Comparison of ENCODE assay signal across 13 cellular contexts in genomic region chr4:110619401-110620247, GRCh38. TPM values are rescaled to one million over a fixed set of nuclear protein-coding genes. Genes with fewer than 3 reads are reported as not detected.
A peak's percentile ranks its signal among the peaks of the same experiment; 100 is the strongest.
DNase-seq lines count a peak whose midpoint lies in the region; ATAC-seq, FAIRE-seq and TF ChIP-seq lines count a peak whose summit lies in the region.
"Had no signal": no experiment of that assay in that cellular context is flagged by ENCODE, and none has a peak within 500 bp of the region (broad histone marks: within the 10 kb centered on the region; RNA-seq: fewer than 3 reads in every experiment).

No MANE protein-coding gene starts in this region.

- H3K9me3 ChIP-seq in GM12878 (replicated peaks; ENCODE audit: control insufficient read depth, insufficient read depth, low read length) = peaks cover 7% of the 10 kb centered on the region; the same call in 2 of the 3 replicates
- H3K9me3 ChIP-seq in small intestine (ENCODE audit: control insufficient read depth, low read depth) = no peaks in the 10 kb centered on the region
- H3K9me3 ChIP-seq in right lobe of liver = no peaks in the 10 kb centered on the region

- TF ChIP-seq EP300 in GM12878 (IDR thresholded peaks at IDR 0.05; ENCODE audit: borderline replicate concordance in 1 of 2, control insufficient read depth in 1 of 2, low read depth in 2 of 2, low read length in 2 of 2) = no peak

- H3K9ac ChIP-seq in GM12878 (ENCODE audit: control insufficient read depth, insufficient read depth, low read length) = no peak overlapping the region

- FAIRE-seq in GM12878 (lab: Jason Lieb, UNC) (no peak), small intestine (lab: Jason Lieb, UNC) (no peak)
- FAIRE-seq: colon had no signal

- H3K4me2 ChIP-seq in GM12878 (ENCODE audit: control insufficient read depth, insufficient read depth) = no peak overlapping the region

- no peaks in the 10 kb centered on the region for H3K79me2 ChIP-seq in GM12878 (ENCODE audit: control insufficient read depth, insufficient read depth, low read length)

- peak; percentile 10 for DNase-seq in activated naive CD4-positive, alpha-beta T cell treated with anti-CD3 and anti-CD28 coated beads, Interleukin-2, amount 50 U/mL, for 16 hours
- DNase-seq in activated naive CD4-positive, alpha-beta T cell treated with anti-CD3 and anti-CD28 coated beads for 36 hours = no peak
- DNase-seq in GM12878 (ENCODE audit: low read depth, low spot score) (no peak), islet precursor cell (peak; percentile 77), small intestine (peak; percentile 65), right lobe of liver (no peak), NCI-H510A treated with DMSO at 0.1 percent for 48 hours (lab: John Stamatoyannopoulos, UW) (no peak), NCI-H2171 (lab: John Stamatoyannopoulos, UW) (no peak)
- DNase-seq: activated effector memory CD4-positive, alpha-beta T cell treated with anti-CD3 and anti-CD28 coated beads, Interleukin-2, amount 50 U/mL, for 16 hours; midbrain; NCI-H510A; spleen had no signal

- peaks cover 5% of the 10 kb centered on the region for H3K9me3 Mint-ChIP-seq in activated naive CD4-positive, alpha-beta T cell treated with anti-CD3 and anti-CD28 coated beads for 36 hours

- no peaks in the 10 kb centered on the region for H4K20me1 ChIP-seq in GM12878 (ENCODE audit: control insufficient read depth, insufficient read depth)

- no peak overlapping the region for H3K27ac Mint-ChIP-seq in activated naive CD4-positive, alpha-beta T cell treated with anti-CD3 and anti-CD28 coated beads for 36 hours

- in situ Hi-C loops in GM12878 (cut with MboI) = no loop called here

- H3K27ac ChIP-seq in GM12878 (ENCODE audit: control insufficient read depth, insufficient read depth) (no peak overlapping the region), small intestine (ENCODE audit: low read depth in 1 of 2, low read length in 1 of 2) (peak overlapping the region; percentile 71 to 77), right lobe of liver (no peak overlapping the region)
- H3K27ac ChIP-seq: spleen had no signal

- H3K36me3 Mint-ChIP-seq in activated naive CD4-positive, alpha-beta T cell treated with anti-CD3 and anti-CD28 coated beads for 36 hours (ENCODE audit: low read depth) = peaks cover 9% of the 10 kb centered on the region

- H3K27me3 ChIP-seq in GM12878 (replicated peaks in 1 of 2; ENCODE audit: control insufficient read depth in 2 of 2, insufficient read depth in 2 of 2, low read length in 1 of 2) = peaks cover 25 to 29% of the 10 kb centered on the region in 2 experiments
- peaks cover 0 to 43% of the 10 kb centered on the region in 2 donors for H3K27me3 ChIP-seq in small intestine (ENCODE audit: control insufficient read depth in 2 of 2, insufficient read depth in 2 of 2, low read length in 2 of 2)
- H3K27me3 ChIP-seq in right lobe of liver = peaks cover 13 to 83% of the 10 kb centered on the region in 2 donors

- WGBS in GM12878 (ENCODE audit: insufficient coverage, insufficient replicate concordance, low lambda C conversion rate, missing lambda C conversion rate) = 50% methylated on average over 37 of the region's 41 CpGs
- 9 to 25% (median 15%) methylated on average over 41 of the region's 41 CpGs for WGBS in small intestine, 3 donors
- WGBS in right lobe of liver (ENCODE audit: insufficient coverage, low coverage, low lambda C conversion rate, missing lambda C conversion rate) = 9% methylated on average over 23 of the region's 41 CpGs

- TF ChIP-seq CTCF in GM12878 (IDR thresholded peaks at IDR 0.05 in 2 of 3, conservative IDR thresholded peaks at IDR 0.05 in 1 of 3; ENCODE audit: control insufficient read depth in 2 of 3, extremely low read depth in 1 of 3, insufficient read depth in 1 of 3, low read depth in 3 of 3, low read length in 3 of 3) (no peak), right lobe of liver (IDR thresholded peaks at IDR 0.05) (no peak)

- H3K4me3 Mint-ChIP-seq in activated naive CD4-positive, alpha-beta T cell treated with anti-CD3 and anti-CD28 coated beads for 36 hours = no peak overlapping the region

- BruUV-seq in GM12878 (replicated peaks; lab: Mats Ljungman, UMichigan) = no TSS peak

- ATAC-seq in GM12878 = no peak
- ATAC-seq in right lobe of liver = no peak

- POLR2A ChIA-PET in GM12878 (lab: Charles Lee) = no interaction called here

- intact Hi-C loops in activated naive CD4-positive, alpha-beta T cell treated with anti-CD3 and anti-CD28 coated beads for 36 hours (cut with micrococcal nuclease) = loop anchor here (1.0 to 5.0 kb wide), 2 partner anchors 12 to 1893 kb away; no protein-coding TSS in a partner anchor
- intact Hi-C loops in GM12878 (cut with micrococcal nuclease; ENCODE audit: unreplicated experiment) (no loop called here), right lobe of liver (cut with DNase I) (no loop called here)

- H3K27me3 Mint-ChIP-seq in activated naive CD4-positive, alpha-beta T cell treated with anti-CD3 and anti-CD28 coated beads for 36 hours (ENCODE audit: low read depth) = peaks cover 87% of the 10 kb centered on the region

- RAD21 ChIA-PET in GM12878 (lab: Charles Lee; ENCODE audit: unreplicated experiment) = no interaction called here

- H3K36me3 ChIP-seq in GM12878 (ENCODE audit: control insufficient read depth in 2 of 2, insufficient read depth in 2 of 2, low read length in 1 of 2) = no peaks in the 10 kb centered on the region
- no peaks in the 10 kb centered on the region for H3K36me3 ChIP-seq in small intestine (ENCODE audit: control insufficient read depth in 2 of 2, insufficient read depth in 2 of 2, low read length in 2 of 2)
- H3K36me3 ChIP-seq in right lobe of liver = no peaks in the 10 kb centered on the region
- H3K36me3 ChIP-seq: spleen had no signal

- H3K4me1 Mint-ChIP-seq in activated naive CD4-positive, alpha-beta T cell treated with anti-CD3 and anti-CD28 coated beads for 36 hours (ENCODE audit: low read depth) = peaks cover 46% of the 10 kb centered on the region

- no peak overlapping the region for H2AFZ ChIP-seq in GM12878 (ENCODE audit: control insufficient read depth, low read depth, low read length)

- CTCF ChIA-PET in activated naive CD4-positive, alpha-beta T cell treated with anti-CD3 and anti-CD28 coated beads for 36 hours (lab: Charles Lee) = no interaction called here
- CTCF ChIA-PET in GM12878 (lab: Yijun Ruan, JAX) = interaction anchor here (0.6 kb wide), 1 partner anchor 1013 kb away, joined by 3 read pairs; no protein-coding TSS in a partner anchor

- H3K4me3 ChIP-seq in GM12878 (no peak overlapping the region), small intestine (ENCODE audit: low read depth in 1 of 2, low read length in 2 of 2) (peak overlapping the region in 1 of 2 donors; percentile 52), right lobe of liver (no peak overlapping the region)

- SMC1A ChIA-PET in GM12878 (lab: Charles Lee; ENCODE audit: uncharacterized antibody, unreplicated experiment) = no interaction called here

- no peaks in the 10 kb centered on the region for H3K4me1 ChIP-seq in GM12878 (ENCODE audit: control insufficient read depth, insufficient read depth, low read length)
- H3K4me1 ChIP-seq in small intestine (ENCODE audit: control insufficient read depth in 2 of 2, insufficient read depth in 1 of 2, low read depth in 1 of 2, low read length in 1 of 2) = no peaks in the 10 kb centered on the region
- H3K4me1 ChIP-seq in right lobe of liver = peaks cover 0 to 26% (median 0%) of the 10 kb centered on the region in 4 donors

- TF ChIP-seq RAD21 in GM12878 (IDR thresholded peaks at IDR 0.05; ENCODE audit: insufficient read depth, low read depth, low read length) = no peak

- TF ChIP-seq POLR2A in GM12878 (IDR thresholded peaks at IDR 0.05; ENCODE audit: low read depth, low read length) = no peak
- TF ChIP-seq POLR2A in right lobe of liver (IDR thresholded peaks at IDR 0.05) = no peak

TF ChIP-seq in GM12878, 131 proteins besides CTCF, POLR2A, EP300 and RAD21:
- TF ChIP-seq, protein P1, sequence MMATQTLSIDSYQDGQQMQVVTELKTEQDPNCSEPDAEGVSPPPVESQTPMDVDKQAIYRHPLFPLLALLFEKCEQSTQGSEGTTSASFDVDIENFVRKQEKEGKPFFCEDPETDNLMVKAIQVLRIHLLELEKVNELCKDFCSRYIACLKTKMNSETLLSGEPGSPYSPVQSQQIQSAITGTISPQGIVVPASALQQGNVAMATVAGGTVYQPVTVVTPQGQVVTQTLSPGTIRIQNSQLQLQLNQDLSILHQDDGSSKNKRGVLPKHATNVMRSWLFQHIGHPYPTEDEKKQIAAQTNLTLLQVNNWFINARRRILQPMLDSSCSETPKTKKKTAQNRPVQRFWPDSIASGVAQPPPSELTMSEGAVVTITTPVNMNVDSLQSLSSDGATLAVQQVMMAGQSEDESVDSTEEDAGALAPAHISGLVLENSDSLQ (IDR thresholded peaks at IDR 0.05) = no peak
- no peak for TF ChIP-seq GATAD2B (conservative IDR thresholded peaks at IDR 0.05; ENCODE audit: low read depth)
- 0 out of 2 replicates have a peak, but pooled peaks have one; percentile 35 for TF ChIP-seq EZH2 (IDR thresholded peaks at IDR 0.05; ENCODE audit: borderline replicate concordance, control insufficient read depth, low read depth, low read length)

RNA-seq across cellular contexts. Expression of gene PITX2, which starts 3.3 kb away (rescaled TPM):
- not detected for total RNA-seq in activated naive CD4-positive, alpha-beta T cell treated with anti-CD3 and anti-CD28 coated beads for 36 hours
- not detected in 2 replicates for total RNA-seq in GM12878 (2013; cell fraction: nucleolus; rRNA removed)
- not detected in 2 replicates for total RNA-seq in GM12878 (2014; rRNA removed)
- total RNA-seq in GM12878 (2014; rRNA removed; fragmentation: Illumina TruSeq; extraction: Trizol) = not detected in 2 replicates
- total RNA-seq in GM12878 (2021) = not detected in 2 replicates
- polyA plus RNA-seq in GM12878 (2011; ENCODE audit: low read depth) = not detected
- polyA plus RNA-seq in GM12878 (2011; rRNA removed) = not detected in 2 replicates
- polyA plus RNA-seq in GM12878 (2011; cell fraction: cytosol; rRNA removed) = not detected in 2 replicates
- polyA plus RNA-seq in GM12878 (2011; cell fraction: nucleus; rRNA removed) = not detected in 2 replicates
- not detected in 2 replicates for polyA plus RNA-seq in GM12878 (2012)
- not detected in 2 replicates for polyA plus RNA-seq in GM12878 (2014; fragmentation: Illumina TruSeq; extraction: Trizol)
- not detected for polyA plus RNA-seq in GM12878 (2014; fragmentation: Nextera tagmentation; extraction: Ambion mirVana)
- polyA plus RNA-seq in GM12878 (2014; rRNA removed) = not detected in 2 replicates
- polyA plus RNA-seq in GM12878 (2016; fragmentation: Nextera tagmentation; extraction: Ambion mirVana) = not detected
- polyA minus RNA-seq in GM12878 (2011; rRNA and poly(A)+ RNA removed) = not detected in 2 replicates
- polyA minus RNA-seq in GM12878 (2011; cell fraction: cytosol; rRNA and poly(A)+ RNA removed) = not detected in 2 replicates
- polyA minus RNA-seq in GM12878 (2011; cell fraction: nucleus; rRNA and poly(A)+ RNA removed) = not detected in 2 replicates
- 10 to 100 TPM in 1 of 3 donors, 1 to 10 TPM in 2; 6.5 to 13.2 (median 8.7) TPM for polyA plus RNA-seq in small intestine
- total RNA-seq in right lobe of liver = not detected
- total RNA-seq: spleen had no signal

Comparison
In these comparisons a context has a peak if more than half of its experiments do, and no peak if none do; other contexts are left out.
1. DNase-seq: peak in activated naive CD4-positive, alpha-beta T cell treated with anti-CD3 and anti-CD28 coated beads, Interleukin-2, amount 50 U/mL, for 16 hours (single experiment), islet precursor cell (single experiment) and small intestine (single experiment); none in activated naive CD4-positive, alpha-beta T cell treated with anti-CD3 and anti-CD28 coated beads for 36 hours (single experiment), GM12878 (single experiment), right lobe of liver (0 of 3), NCI-H510A treated with DMSO at 0.1 percent for 48 hours (single experiment) and NCI-H2171 (single experiment).
2. H3K27ac ChIP-seq: peak in small intestine (2 of 2); none in GM12878 (single experiment) and right lobe of liver (0 of 3).